8 cellular contexts compared by ENCODE assay signal in the genomic region with DNA sequence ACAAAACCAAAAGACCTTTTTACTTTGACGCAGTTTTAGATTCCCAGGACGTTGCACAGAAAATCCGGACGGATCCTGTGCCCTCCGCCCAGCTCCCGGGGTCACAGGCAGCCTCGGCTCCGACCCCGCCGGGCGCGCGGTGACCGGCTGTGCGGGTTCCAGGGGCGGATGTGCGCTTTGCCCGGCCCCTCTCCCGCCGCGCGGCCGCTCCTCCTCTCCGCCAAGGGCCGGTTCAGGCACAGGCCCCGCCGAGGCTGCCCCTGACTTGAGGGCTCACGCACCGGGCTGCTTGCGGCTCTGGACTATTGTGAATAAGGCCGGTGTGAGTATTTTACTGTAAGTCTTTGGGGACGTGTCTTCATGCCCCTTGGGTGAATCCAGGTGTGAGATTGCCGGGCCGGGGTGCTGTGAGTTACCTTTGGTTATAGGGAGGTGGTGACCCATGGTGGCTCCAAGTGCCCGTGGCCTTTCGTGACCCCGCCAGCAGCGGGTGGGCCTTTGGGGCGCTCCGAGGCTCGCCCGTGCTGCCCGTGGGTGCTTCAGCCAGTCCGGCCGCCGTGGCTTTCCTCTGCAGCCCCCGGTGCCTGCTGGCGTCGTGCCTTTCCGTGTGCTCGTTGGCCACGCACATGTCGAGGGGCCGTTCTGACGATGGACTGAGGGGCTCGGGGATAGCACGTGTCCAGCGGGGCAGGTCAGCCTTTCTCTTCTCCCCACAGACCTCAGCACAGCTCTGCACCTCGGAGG. TPM values are rescaled to one million over a fixed set of nuclear protein-coding genes. Genes with fewer than 3 reads are reported as not detected.
DNase-seq lines count a peak whose midpoint lies in the region; ATAC-seq and TF ChIP-seq lines count a peak whose summit lies in the region.

No MANE protein-coding gene starts in this region.

- TF ChIP-seq CTCF in BJ (IDR thresholded peaks at IDR 0.05; ENCODE audit: insufficient read depth, low read depth, low read length) = no peak

- peaks cover 1% of the 10 kb centered on the region; the same call in 1 of the 2 replicates for H3K27me3 ChIP-seq in BJ (ENCODE audit: control insufficient read depth, insufficient read depth, low read length)
- H3K27me3 ChIP-seq in muscle layer of duodenum (ENCODE audit: low read depth, low read length) = no peaks in the 10 kb centered on the region

- H3K36me3 ChIP-seq in BJ (ENCODE audit: control insufficient read depth, insufficient read depth, low read length) (no peaks in the 10 kb centered on the region), muscle layer of duodenum (ENCODE audit: control insufficient read depth in 1 of 2, insufficient read depth in 2 of 2, low read length in 2 of 2) (peaks cover 0 to 5% of the 10 kb centered on the region in 2 donors)

- CTCF ChIA-PET in BJ (lab: Yijun Ruan, JAX) = no interaction called here

- H3K4me3 ChIP-seq in BJ (ENCODE audit: low read depth, low read length) (peak overlapping the region; percentile 58), muscle layer of duodenum (ENCODE audit: low read depth in 1 of 2, low read length in 2 of 2) (peak overlapping the region; percentile 55 to 65)
- H3K4me3 ChIP-seq in Jurkat, Clone E6-1 (ENCODE audit: low read length) = peak overlapping the region; percentile 73

- peak; percentile 17 for ATAC-seq in GM19463 (IDR thresholded peaks at IDR 0.05; ENCODE audit: unreplicated experiment)

- DNase-seq in BJ (ENCODE audit: low read depth) = no peak
- DNase-seq in Jurkat, Clone E6-1 (ENCODE audit: low read depth, low spot score) = no peak
- DNase-seq in ecto neural progenitor cell (ENCODE audit: low spot score) = peak; percentile 80
- DNase-seq in NCI-H2107 (lab: John Stamatoyannopoulos, UW) = no peak
- no peak for DNase-seq in stimulated activated CD4-positive, alpha-beta T cell treated with anti-CD3 and anti-CD28 coated beads, Interleukin-2, amount 100 ng/mL, for 48 hours
- DNase-seq in RPMI8226 = no peak

- peaks cover 5 to 20% of the 10 kb centered on the region in 2 donors for H3K9me3 ChIP-seq in muscle layer of duodenum (ENCODE audit: control insufficient read depth in 1 of 2, low read length in 2 of 2)

- peaks cover 0 to 21% of the 10 kb centered on the region in 2 donors for H3K4me1 ChIP-seq in muscle layer of duodenum (ENCODE audit: control insufficient read depth in 1 of 2, insufficient read depth in 2 of 2, low read length in 2 of 2)

- POLR2A ChIA-PET in BJ (lab: Charles Lee) = no interaction called here

- no peak overlapping the region for H3K27ac ChIP-seq in muscle layer of duodenum (ENCODE audit: low read length)

RNA-seq across cellular contexts. Expression of a gene that starts 45.9 kb away (rescaled TPM):
- polyA plus RNA-seq in BJ (2011; rRNA removed) = 3.9 and 8.1 TPM in 2 replicates
- 5.4 and 6.1 TPM in 2 replicates for polyA minus RNA-seq in BJ (2011; rRNA and poly(A)+ RNA removed)
- polyA plus RNA-seq in Jurkat, Clone E6-1 (2012; ENCODE audit: insufficient read depth, insufficient read length) = 69.1 TPM

RNA-seq across cellular contexts. Expression of a gene that starts 46.1 kb away (rescaled TPM):
- 5.3 and 8.2 TPM in 2 replicates for polyA plus RNA-seq in BJ (2011; rRNA removed)
- polyA minus RNA-seq in BJ (2011; rRNA and poly(A)+ RNA removed) = 4.7 and 6.9 TPM in 2 replicates
- 39.4 TPM for polyA plus RNA-seq in Jurkat, Clone E6-1 (2012; ENCODE audit: insufficient read depth, insufficient read length)
